Comparison of ENCODE assay signal across 7 cellular contexts in genomic region chr1:91885331-91885715, GRCh38. TPM values are rescaled to one million over a fixed set of nuclear protein-coding genes. Genes with fewer than 3 reads are reported as not detected.
DNase-seq lines count a peak whose midpoint lies in the region; ATAC-seq and TF ChIP-seq lines count a peak whose summit lies in the region.

No MANE protein-coding gene starts in this region.

- H3K27ac Mint-ChIP-seq in progenitor cell of endocrine pancreas, result peak overlapping the region; percentile 73

- DNase-seq in activated gamma-delta T cell (lab: John Stamatoyannopoulos, UW), result peak; percentile 42
- DNase-seq in Right ventricle myocardium superior, result peak; percentile 63
- DNase-seq in progenitor cell of endocrine pancreas (ENCODE audit: low spot score, unreplicated experiment), result no peak
- no peak for DNase-seq in cortex of kidney (lab: John Stamatoyannopoulos, UW)
- no peak for DNase-seq in ACHN

- H3K36me3 Mint-ChIP-seq in progenitor cell of endocrine pancreas (ENCODE audit: insufficient read depth), result no peaks in the 10 kb centered on the region

- in situ Hi-C loops in ACHN (cut with HindIII; ENCODE audit: low pct_ligation_motif_present, low pct_unique_long_range_greater_than_20kb, low sequenced_read_pairs), result no loop called here

- intact Hi-C loops in Right ventricle myocardium superior (cut with DNase I), result loop anchor here (10.0 kb wide), 2 partner anchors 51 to 171 kb away; no protein-coding TSS in a partner anchor

- H3K27me3 Mint-ChIP-seq in progenitor cell of endocrine pancreas, result peaks cover 37% of the 10 kb centered on the region

- TF ChIP-seq CTCF in progenitor cell of endocrine pancreas (IDR thresholded peaks at IDR 0.05; ENCODE audit: unreplicated experiment), result no peak

- no peaks in the 10 kb centered on the region for H3K9me3 Mint-ChIP-seq in progenitor cell of endocrine pancreas (ENCODE audit: low read depth)

- H3K4me3 Mint-ChIP-seq in progenitor cell of endocrine pancreas (ENCODE audit: low read depth), result peak overlapping the region; percentile 87

- peaks cover 12% of the 10 kb centered on the region for H3K4me1 Mint-ChIP-seq in progenitor cell of endocrine pancreas (ENCODE audit: low read depth)

- ATAC-seq in GM19324 (IDR thresholded peaks at IDR 0.05; ENCODE audit: low FRiP score, unreplicated experiment), result peak; percentile 11
- peak; percentile 8 for ATAC-seq in HG03521 (IDR thresholded peaks at IDR 0.05; ENCODE audit: unreplicated experiment)
- peak; percentile 38 for ATAC-seq in Right ventricle myocardium superior (ENCODE audit: poor library complexity)

RNA-seq across cellular contexts. Expression of gene TGFBR3, which starts 0.6 kb away (rescaled TPM):
- 37.9 TPM for total RNA-seq in Right ventricle myocardium superior
- 4.9 and 6.6 TPM in 2 replicates for total RNA-seq in progenitor cell of endocrine pancreas

Comparison
In these comparisons a context has a peak if more than half of its experiments do, and no peak if none do; other contexts are left out.
1. DNase-seq: peak in activated gamma-delta T cell (single experiment) and Right ventricle myocardium superior (single experiment); none in progenitor cell of endocrine pancreas (single experiment), cortex of kidney (single experiment) and ACHN (single experiment).
2. Peak in every context shown above with its lines, with median percentiles within 50 percentile points of each other: ATAC-seq.